In the genomic region with DNA sequence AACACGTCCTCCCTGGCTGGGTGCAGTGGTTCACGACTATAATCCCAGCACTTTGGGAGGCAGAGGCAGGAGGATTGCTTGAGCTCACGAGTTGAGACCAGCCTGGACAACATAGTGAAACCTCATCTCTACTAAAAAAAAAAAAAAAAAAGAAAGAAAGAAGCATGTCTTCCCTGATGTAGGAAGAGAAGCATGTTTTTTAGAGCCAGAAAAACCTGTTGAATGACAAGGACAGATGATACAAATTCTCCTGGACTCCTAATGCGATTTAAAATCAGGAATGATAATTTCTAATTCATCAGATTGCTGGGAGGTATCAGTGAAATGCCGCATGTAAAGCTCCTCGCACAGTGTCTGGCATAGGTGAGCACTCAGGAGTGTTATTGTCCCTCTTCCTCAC, we compare ENCODE assay signal across 29 cellular contexts.
"Had no signal": no experiment of that assay in that cellular context is flagged by ENCODE, and none has a peak within 500 bp of the region (broad histone marks: within the 10 kb centered on the region; RNA-seq: fewer than 3 reads in every experiment).

No MANE protein-coding gene starts in this region.

- H3K4me1 ChIP-seq: parathyroid adenoma, psoas muscle, right lobe of liver, sigmoid colon, stomach, thyroid gland, tibial nerve, upper lobe of right lung, uterus had no signal

- H3K4me3 ChIP-seq: ovary, psoas muscle, right lobe of liver, sigmoid colon, stomach, thoracic aorta, thyroid gland, tibial nerve, upper lobe of right lung, uterus had no signal

- H3K36me3 ChIP-seq: ovary, right lobe of liver, sigmoid colon, stomach, thoracic aorta, thyroid gland, tibial nerve, upper lobe of right lung, uterus had no signal

- H3K27me3 ChIP-seq: ovary, right lobe of liver, sigmoid colon, thyroid gland, tibial nerve, upper lobe of right lung, uterus had no signal

- H3K4me1 Mint-ChIP-seq: naive thymus-derived CD8-positive, alpha-beta T cell; stimulated activated effector memory CD8-positive, alpha-beta T cell treated with anti-CD3 and anti-CD28 coated beads, Interleukin-12 subunit alpha, Interleukin-12 subunit beta, amount 100 ng/mL, for 72 hours; stimulated activated naive B cell treated with anti-CD40 and anti-IgM and Interleukin-4, amounts not matched to agents 10 μg/mL and 1 μg/mL and 100 μg/mL, for 72 hours had no signal

- H3K36me3 Mint-ChIP-seq: naive thymus-derived CD8-positive, alpha-beta T cell; natural killer cell treated with Interleukin-12 subunit alpha and Interleukin-12 subunit beta and Interleukin-15 and Interleukin-18, amount 100 ng/mL, for 72 hours; stimulated activated effector memory CD8-positive, alpha-beta T cell treated with anti-CD3 and anti-CD28 coated beads, Interleukin-12 subunit alpha, Interleukin-12 subunit beta, amount 100 ng/mL, for 72 hours; type B pancreatic cell had no signal

- H2AFZ ChIP-seq: parathyroid adenoma had no signal

- H3K79me2 ChIP-seq: parathyroid adenoma had no signal

- H3K9me3 Mint-ChIP-seq: naive thymus-derived CD8-positive, alpha-beta T cell; natural killer cell treated with Interleukin-12 subunit alpha and Interleukin-12 subunit beta and Interleukin-15 and Interleukin-18, amount 100 ng/mL, for 72 hours; stimulated activated effector memory CD8-positive, alpha-beta T cell treated with anti-CD3 and anti-CD28 coated beads, Interleukin-12 subunit alpha, Interleukin-12 subunit beta, amount 100 ng/mL, for 72 hours; stimulated activated naive B cell treated with anti-CD40 and anti-IgM and Interleukin-4, amounts not matched to agents 10 μg/mL and 1 μg/mL and 100 μg/mL, for 72 hours; stimulated activated naive CD8-positive, alpha-beta T cell treated with anti-CD3 and anti-CD28 coated beads, Interleukin-15, Interleukin-2, amounts not matched to agents 100 ng/mL and 50 ng/mL, for 24 hours; type B pancreatic cell had no signal

- ATAC-seq: naive thymus-derived CD8-positive, alpha-beta T cell; natural killer cell treated with Interleukin-12 subunit alpha and Interleukin-12 subunit beta and Interleukin-15 and Interleukin-18, amount 100 ng/mL, for 72 hours; psoas muscle; right cardiac atrium; right lobe of liver; stimulated activated effector memory CD8-positive, alpha-beta T cell treated with anti-CD3 and anti-CD28 coated beads, Interleukin-12 subunit alpha, Interleukin-12 subunit beta, amount 100 ng/mL, for 72 hours; stimulated activated naive B cell treated with anti-CD40 and anti-IgM and Interleukin-4, amounts not matched to agents 10 μg/mL and 1 μg/mL and 100 μg/mL, for 72 hours; upper lobe of right lung had no signal

- H3K9ac ChIP-seq: parathyroid adenoma had no signal

- H3K27me3 Mint-ChIP-seq: progenitor cell of endocrine pancreas, type B pancreatic cell had no signal

- H3K27ac ChIP-seq: ovary, parathyroid adenoma, psoas muscle, right lobe of liver, sigmoid colon, stomach, thoracic aorta, thyroid gland, tibial nerve, upper lobe of right lung, uterus had no signal

- H3K4me3 Mint-ChIP-seq: naive thymus-derived CD8-positive, alpha-beta T cell; natural killer cell treated with Interleukin-12 subunit alpha and Interleukin-12 subunit beta and Interleukin-15 and Interleukin-18, amount 100 ng/mL, for 72 hours; nephron progenitor cell; neural crest cell; stimulated activated effector memory CD8-positive, alpha-beta T cell treated with anti-CD3 and anti-CD28 coated beads, Interleukin-12 subunit alpha, Interleukin-12 subunit beta, amount 100 ng/mL, for 72 hours; stimulated activated naive B cell treated with anti-CD40 and anti-IgM and Interleukin-4, amounts not matched to agents 10 μg/mL and 1 μg/mL and 100 μg/mL, for 72 hours; stimulated activated naive CD8-positive, alpha-beta T cell treated with anti-CD3 and anti-CD28 coated beads, Interleukin-15, Interleukin-2, amounts not matched to agents 100 ng/mL and 50 ng/mL, for 24 hours; type B pancreatic cell had no signal

- H3K27ac Mint-ChIP-seq: naive thymus-derived CD8-positive, alpha-beta T cell; natural killer cell treated with Interleukin-12 subunit alpha and Interleukin-12 subunit beta and Interleukin-15 and Interleukin-18, amount 100 ng/mL, for 72 hours; nephron progenitor cell; progenitor cell of endocrine pancreas; stimulated activated effector memory CD8-positive, alpha-beta T cell treated with anti-CD3 and anti-CD28 coated beads, Interleukin-12 subunit alpha, Interleukin-12 subunit beta, amount 100 ng/mL, for 72 hours; stimulated activated naive B cell treated with anti-CD40 and anti-IgM and Interleukin-4, amounts not matched to agents 10 μg/mL and 1 μg/mL and 100 μg/mL, for 72 hours; stimulated activated naive CD8-positive, alpha-beta T cell treated with anti-CD3 and anti-CD28 coated beads, Interleukin-15, Interleukin-2, amounts not matched to agents 100 ng/mL and 50 ng/mL, for 24 hours; type B pancreatic cell had no signal

- DNase-seq: naive thymus-derived CD8-positive, alpha-beta T cell; nephron progenitor cell; occipital lobe; ovary; posterior cingulate gyrus; psoas muscle; right cardiac atrium; right lobe of liver; sigmoid colon; small intestine; stimulated activated CD4-positive, alpha-beta T cell treated with anti-CD3 and anti-CD28 coated beads, Interleukin-15, amount 100 ng/mL, for 24 hours; stimulated activated CD4-positive, alpha-beta T cell treated with anti-CD3 and anti-CD28 coated beads, Interleukin-2, amount 100 ng/mL, for 24 hours; stimulated activated CD4-positive, alpha-beta T cell treated with anti-CD3 and anti-CD28 coated beads, Interleukin-2, amount 100 ng/mL, for 48 hours; stimulated activated CD4-positive, alpha-beta T cell treated with anti-CD3 and anti-CD28 coated beads, Interleukin-4, amount 100 ng/mL, for 24 hours; stimulated activated naive B cell treated with anti-CD40 and anti-IgM and Interleukin-4, amounts not matched to agents 10 μg/mL and 1 μg/mL and 100 μg/mL, for 72 hours; stimulated activated naive CD4-positive, alpha-beta T cell treated with Interleukin-2 at 50 U/mL for 16 hours; stomach; thyroid gland; upper lobe of right lung; uterus had no signal

- H3K9me3 ChIP-seq: ovary, psoas muscle, right lobe of liver, sigmoid colon, stomach, thoracic aorta, thyroid gland, tibial nerve, upper lobe of right lung, uterus had no signal
